ENCODE assay signal across 8 cellular contexts in the genomic region with DNA sequence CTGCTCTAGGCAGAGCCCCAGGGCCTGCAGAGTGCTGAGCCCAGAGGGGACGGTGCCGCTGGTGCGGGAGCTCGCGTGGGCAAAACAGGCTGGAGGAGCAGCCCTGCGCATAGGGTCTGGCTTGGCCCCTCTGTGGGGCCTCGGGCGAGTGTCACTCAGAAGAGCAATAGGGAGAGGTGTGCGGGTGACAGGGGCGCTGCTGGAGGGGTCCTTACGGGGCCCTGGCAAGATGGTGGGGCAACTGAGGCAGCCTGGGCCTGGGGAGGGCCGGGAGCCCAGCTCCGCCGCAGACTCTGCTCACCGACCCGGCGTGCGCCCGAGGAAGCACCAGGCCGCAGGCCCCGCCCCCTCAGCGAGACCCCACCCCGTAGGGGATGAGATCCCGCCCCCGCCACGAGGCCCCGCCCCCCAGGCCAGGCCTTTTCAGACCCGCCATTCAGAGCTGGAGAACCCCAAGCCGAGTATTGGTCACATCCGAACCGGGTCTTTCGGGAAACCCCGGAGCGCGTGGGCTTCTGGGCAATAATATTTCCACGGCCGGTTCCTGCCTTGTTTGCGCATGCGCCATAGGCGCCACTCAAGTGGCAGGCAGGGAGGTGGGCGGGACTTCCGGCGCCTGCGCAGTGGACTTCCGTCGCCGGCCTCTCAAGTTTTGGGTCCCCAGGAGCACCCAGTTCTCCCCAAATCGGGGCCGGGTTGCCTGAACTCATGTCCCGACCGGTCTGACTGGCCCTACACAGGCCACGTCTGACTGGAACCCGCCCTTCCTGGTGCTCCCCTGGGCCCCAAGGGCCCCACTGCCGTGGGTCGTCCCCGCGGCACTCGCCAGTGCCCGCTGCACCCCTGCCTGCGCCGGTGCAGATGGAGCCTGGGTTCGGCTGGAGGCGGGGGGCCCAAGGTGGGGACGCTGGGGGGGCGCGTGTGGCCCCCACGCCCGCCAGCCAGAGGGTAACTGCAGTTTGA. TPM values are rescaled to one million over a fixed set of nuclear protein-coding genes. Genes with fewer than 3 reads are reported as not detected.
DNase-seq lines count a peak whose midpoint lies in the region; ATAC-seq lines count a peak whose summit lies in the region.

No MANE protein-coding gene starts in this region.

- H3K4me1 Mint-ChIP-seq in activated CD4-positive, alpha-beta T cell treated with anti-CD3 and anti-CD28 coated beads, Interleukin-2, amount 10 ng/mL, durations not matched to agents 7 days and 5 days = peaks cover 21% of the 10 kb centered on the region

- H3K27ac Mint-ChIP-seq in activated CD4-positive, alpha-beta T cell treated with anti-CD3 and anti-CD28 coated beads, Interleukin-2, amount 10 ng/mL, durations not matched to agents 7 days and 5 days = peak overlapping the region; percentile 84

- H3K4me3 Mint-ChIP-seq in activated CD4-positive, alpha-beta T cell treated with anti-CD3 and anti-CD28 coated beads, Interleukin-2, amount 10 ng/mL, durations not matched to agents 7 days and 5 days = peak overlapping the region; percentile 73

- H3K27me3 Mint-ChIP-seq in activated CD4-positive, alpha-beta T cell treated with anti-CD3 and anti-CD28 coated beads, Interleukin-2, amount 10 ng/mL, durations not matched to agents 7 days and 5 days = peaks cover 2% of the 10 kb centered on the region

- CTCF ChIA-PET in activated CD4-positive, alpha-beta T cell treated with anti-CD3 and anti-CD28 coated beads, Interleukin-2, amount 10 ng/mL, durations not matched to agents 7 days and 5 days (lab: Charles Lee) = interaction anchor here (0.5 to 6.0 kb wide), 10 partner anchors 15 to 1127 kb away, joined by 3 to 65 read pairs (median 4); a partner anchor contains a TSS

- no peaks in the 10 kb centered on the region for H3K9me3 Mint-ChIP-seq in activated CD4-positive, alpha-beta T cell treated with anti-CD3 and anti-CD28 coated beads, Interleukin-2, amount 10 ng/mL, durations not matched to agents 7 days and 5 days

- DNase-seq in C1 segment of cervical spinal cord (lab: John Stamatoyannopoulos, UW) (peak; percentile 90 to 98 (median 95)), NCI-H526 treated with DMSO at 0.1 percent for 48 hours (lab: John Stamatoyannopoulos, UW) (peak; percentile 82), dedifferentiated amniotic fluid mesenchymal stem cell (ENCODE audit: extremely low spot score) (peak; percentile 99), left lobe of liver (ENCODE audit: low spot score) (peak; percentile 98)
- DNase-seq in activated CD4-positive, alpha-beta T cell treated with anti-CD3 and anti-CD28 coated beads, Interleukin-2, amount 10 ng/mL, durations not matched to agents 7 days and 5 days = peak; percentile 99
- peak; percentile 98 to 99 for DNase-seq in stimulated activated CD4-positive, alpha-beta T cell treated with anti-CD3 and anti-CD28 coated beads, Interleukin-2, amount 100 ng/mL, for 24 hours

- no peaks in the 10 kb centered on the region for H3K36me3 Mint-ChIP-seq in activated CD4-positive, alpha-beta T cell treated with anti-CD3 and anti-CD28 coated beads, Interleukin-2, amount 10 ng/mL, durations not matched to agents 7 days and 5 days (ENCODE audit: low read depth)

- peak; percentile 74 for ATAC-seq in GM19351 (IDR thresholded peaks at IDR 0.05; ENCODE audit: unreplicated experiment)
- ATAC-seq in HG03520 (IDR thresholded peaks at IDR 0.05; ENCODE audit: unreplicated experiment) = peak; percentile 71
- peak; percentile 87 for ATAC-seq in left lobe of liver

- POLR2A ChIA-PET in activated CD4-positive, alpha-beta T cell treated with anti-CD3 and anti-CD28 coated beads, Interleukin-2, amount 10 ng/mL, durations not matched to agents 7 days and 5 days (lab: Charles Lee) = interaction anchor here (1.0 to 1.2 kb wide), 3 partner anchors 17 to 128 kb away, joined by 3 read pairs; a partner anchor contains a TSS

RNA-seq across cellular contexts. Expression of a gene that starts 1.3 kb away (rescaled TPM):
- 1 to 10 TPM; 2.1 to 2.7 TPM for total RNA-seq in activated CD4-positive, alpha-beta T cell treated with anti-CD3 and anti-CD28 coated beads, Interleukin-2, amount 10 ng/mL, durations not matched to agents 7 days and 5 days
- 7.3 TPM for total RNA-seq in left lobe of liver

RNA-seq across cellular contexts. Expression of a gene that starts 1.6 kb away (rescaled TPM):
- under 1 TPM; 0.35 to 0.72 TPM for total RNA-seq in activated CD4-positive, alpha-beta T cell treated with anti-CD3 and anti-CD28 coated beads, Interleukin-2, amount 10 ng/mL, durations not matched to agents 7 days and 5 days
- 0.81 TPM for total RNA-seq in left lobe of liver

RNA-seq across cellular contexts. Expression of a gene that starts 3.9 kb away (rescaled TPM):
- under 1 TPM in 1 of 2 experiments, not detected in 1; 0.10 TPM for total RNA-seq in activated CD4-positive, alpha-beta T cell treated with anti-CD3 and anti-CD28 coated beads, Interleukin-2, amount 10 ng/mL, durations not matched to agents 7 days and 5 days
- not detected for total RNA-seq in left lobe of liver

RNA-seq across cellular contexts. Expression of a gene that starts 7.3 kb away (rescaled TPM):
- not detected for total RNA-seq in activated CD4-positive, alpha-beta T cell treated with anti-CD3 and anti-CD28 coated beads, Interleukin-2, amount 10 ng/mL, durations not matched to agents 7 days and 5 days
- not detected for total RNA-seq in left lobe of liver

RNA-seq across cellular contexts. Expression of a gene that starts 17.7 kb away (rescaled TPM):
- 100 to 1,000 TPM; 355 to 382 TPM for total RNA-seq in activated CD4-positive, alpha-beta T cell treated with anti-CD3 and anti-CD28 coated beads, Interleukin-2, amount 10 ng/mL, durations not matched to agents 7 days and 5 days
- 123 TPM for total RNA-seq in left lobe of liver

Comparison
In these comparisons a context has a peak if more than half of its experiments do, and no peak if none do; other contexts are left out.
1. Peak in every context shown above with its lines: DNase-seq and ATAC-seq.